Comparison of ENCODE assay signal across 8 cellular contexts in the genomic region with DNA sequence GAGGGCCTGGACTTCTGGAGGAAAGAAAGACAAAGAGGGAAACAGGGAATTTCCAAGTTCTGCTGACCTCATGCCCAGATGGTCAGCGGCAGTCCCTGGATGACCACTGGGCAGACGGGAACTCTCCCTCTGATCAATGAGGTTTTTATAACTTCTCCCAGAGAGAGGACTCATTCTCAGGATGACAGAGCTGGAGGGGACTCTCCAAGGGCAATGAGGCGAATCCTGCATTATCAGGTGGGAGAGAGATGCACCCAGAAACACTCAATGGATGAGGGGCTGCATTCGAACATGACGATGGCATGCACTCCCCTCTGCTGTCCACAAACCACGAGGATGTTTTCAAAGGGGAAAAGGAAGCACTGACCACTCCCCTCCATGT. TPM values are rescaled to one million over a fixed set of nuclear protein-coding genes. Genes with fewer than 3 reads are reported as not detected.
A peak's percentile ranks its signal among the peaks of the same experiment; 100 is the strongest.
DNase-seq lines count a peak whose midpoint lies in the region; ATAC-seq and TF ChIP-seq lines count a peak whose summit lies in the region.

No MANE protein-coding gene starts in this region.

- H3K4me3 ChIP-seq in right cardiac atrium (ENCODE audit: low read length), result no peak overlapping the region
- no peak overlapping the region for H3K4me3 ChIP-seq in upper lobe of right lung
- no peak overlapping the region for H3K4me3 ChIP-seq in BE2C (ENCODE audit: low read depth, low read length)

- H3K27ac ChIP-seq in right cardiac atrium (ENCODE audit: low read length) (peak overlapping the region; percentile 9), upper lobe of right lung (peak overlapping the region; percentile 63)

- peaks cover 10% of the 10 kb centered on the region for H3K36me3 ChIP-seq in upper lobe of right lung
- peaks cover 4% of the 10 kb centered on the region for H3K36me3 ChIP-seq in BE2C

- intact Hi-C loops in right cardiac atrium (cut with DNase I), result no loop called here
- intact Hi-C loops in cardiac septum (cut with DNase I), result no loop called here
- intact Hi-C loops in upper lobe of right lung (cut with DNase I), result no loop called here

- H3K9me3 ChIP-seq in right cardiac atrium (ENCODE audit: control insufficient read depth, low read length), result no peaks in the 10 kb centered on the region
- no peaks in the 10 kb centered on the region for H3K9me3 ChIP-seq in upper lobe of right lung
- H3K9me3 ChIP-seq in BE2C, result no peaks in the 10 kb centered on the region

- ATAC-seq in right cardiac atrium (no peak), upper lobe of right lung (no peak)

- H3K27me3 ChIP-seq in right cardiac atrium (ENCODE audit: control insufficient read depth, insufficient read depth) (no peaks in the 10 kb centered on the region), upper lobe of right lung (no peaks in the 10 kb centered on the region), BE2C (no peaks in the 10 kb centered on the region)

- DNase-seq in right cardiac atrium (no peak), cardiac septum (ENCODE audit: low spot score) (no peak), M059J (ENCODE audit: low read depth) (peak; percentile 39), kidney glomerular epithelial cell (lab: John Stamatoyannopoulos, UW) (peak; percentile 82), upper lobe of right lung (no peak), dedifferentiated amniotic fluid mesenchymal stem cell (ENCODE audit: extremely low spot score) (no peak), BE2C (no peak), activated gamma-delta T cell (lab: John Stamatoyannopoulos, UW) (no peak)

- TF ChIP-seq CTCF in upper lobe of right lung (IDR thresholded peaks at IDR 0.05), result no peak
- no peak for TF ChIP-seq CTCF in BE2C (IDR thresholded peaks at IDR 0.05; ENCODE audit: low read depth, low read length)

- H3K4me1 ChIP-seq in right cardiac atrium (ENCODE audit: control insufficient read depth, insufficient read depth, low read length) (peaks cover 56% of the 10 kb centered on the region), upper lobe of right lung (peaks cover 75% of the 10 kb centered on the region), BE2C (no peaks in the 10 kb centered on the region)

- WGBS in right cardiac atrium, result 40% methylated on average over 6 of the region's 6 CpGs

RNA-seq across cellular contexts. Expression of gene TNIP1, which starts 12.7 kb away (rescaled TPM):
- total RNA-seq in right cardiac atrium (10 to 100 TPM; 77.0 to 98.2 (median 86.1) TPM), cardiac septum (110 TPM), upper lobe of right lung (120 TPM)
- polyA plus RNA-seq in right cardiac atrium, result 71.5 TPM
- 85.3 and 116 TPM in 2 replicates for total RNA-seq in M059J (2014; rRNA removed; shearing (Covaris generic))
- polyA plus RNA-seq in BE2C (2012; ENCODE audit: insufficient read depth, insufficient read length, low read depth), result 47.8 TPM

RNA-seq across cellular contexts. Expression of gene GPX3, which starts 47.8 kb away (rescaled TPM):
- total RNA-seq in right cardiac atrium (1,000 to 10,000 TPM; 1,359 to 2,012 (median 1,429) TPM), cardiac septum (461 TPM), upper lobe of right lung (1,259 TPM)
- polyA plus RNA-seq in right cardiac atrium, result 1,982 TPM
- 62.3 and 68.5 TPM in 2 replicates for total RNA-seq in M059J (2014; rRNA removed; shearing (Covaris generic))
- polyA plus RNA-seq in BE2C (2012; ENCODE audit: insufficient read depth, insufficient read length, low read depth), result 4.4 TPM

Comparison
In these comparisons a context has a peak if more than half of its experiments do, and no peak if none do; other contexts are left out.
1. DNase-seq: peak in M059J (single experiment) and kidney glomerular epithelial cell (single experiment); none in right cardiac atrium (0 of 3), cardiac septum (single experiment), upper lobe of right lung (single experiment), dedifferentiated amniotic fluid mesenchymal stem cell (single experiment), BE2C (single experiment) and activated gamma-delta T cell (single experiment).